8 cellular contexts compared by ENCODE assay signal in genomic region chr1:242147096-242147976, GRCh38.
DNase-seq lines count a peak whose midpoint lies in the region; ATAC-seq, FAIRE-seq and TF ChIP-seq lines count a peak whose summit lies in the region.

No MANE protein-coding gene starts in this region.

- H3K4me1 ChIP-seq in SJCRH30 (peaks cover 10% of the 10 kb centered on the region), heart left ventricle (no peaks in the 10 kb centered on the region)

- DNase-seq in SJCRH30 (peak in 1 of 2 experiments; percentile 33), NCI-H69 (lab: John Stamatoyannopoulos, UW) (no peak), heart left ventricle (no peak), HTR-8/SVneo (ENCODE audit: insufficient read length, low spot score) (no peak), HuH-7 (ENCODE audit: low spot score) (no peak)

- peak overlapping the region; percentile 23 for H3K4me3 ChIP-seq in SJCRH30
- H3K4me3 ChIP-seq in heart left ventricle = peak overlapping the region in 2 of 12 donors; percentile 13

- no peak for FAIRE-seq in HTR-8/SVneo (lab: Jason Lieb, UNC)

- H3K27ac ChIP-seq in SJCRH30 (no peak overlapping the region), layer of hippocampus (ENCODE audit: low read depth, low read length) (peak overlapping the region; percentile 28), heart left ventricle (no peak overlapping the region)

- 21 to 32% (median 26%) methylated on average over 4 of the region's 4 CpGs for WGBS in heart left ventricle, 4 donors

- peak; percentile 73 for ATAC-seq in GM18517 (IDR thresholded peaks at IDR 0.05; ENCODE audit: unreplicated experiment)
- peak; percentile 57 for ATAC-seq in HG02973 (IDR thresholded peaks at IDR 0.05; ENCODE audit: unreplicated experiment)
- no peak for ATAC-seq in heart left ventricle

- TF ChIP-seq CTCF in heart left ventricle (IDR thresholded peaks at IDR 0.05) = no peak

- H3K27me3 ChIP-seq in SJCRH30 (no peaks in the 10 kb centered on the region), layer of hippocampus (ENCODE audit: control insufficient read depth, insufficient read depth, low read length) (no peaks in the 10 kb centered on the region), heart left ventricle (no peaks in the 10 kb centered on the region)

- intact Hi-C loops in heart left ventricle (cut with DNase I) = no loop called here

- TF ChIP-seq POLR2A in heart left ventricle (IDR thresholded peaks at IDR 0.05) = no peak

- H3K36me3 ChIP-seq in SJCRH30 (no peaks in the 10 kb centered on the region), heart left ventricle (no peaks in the 10 kb centered on the region)

- no peaks in the 10 kb centered on the region for H3K9me3 ChIP-seq in SJCRH30 (replicated peaks)
- peaks cover 0 to 29% (median 4%) of the 10 kb centered on the region in 12 donors for H3K9me3 ChIP-seq in heart left ventricle

Comparison
In these comparisons a context has a peak if more than half of its experiments do, and no peak if none do; other contexts are left out.
1. ATAC-seq: peak in GM18517 (single experiment) and HG02973 (single experiment); none in heart left ventricle (0 of 4).